In genomic region chr1:37719572-37720195, GRCh38 we compare ENCODE assay signal across 25 cellular contexts. TPM values are rescaled to one million over a fixed set of nuclear protein-coding genes. Genes with fewer than 3 reads are reported as not detected.
DNase-seq lines count a peak whose midpoint lies in the region; ATAC-seq, FAIRE-seq and TF ChIP-seq lines count a peak whose summit lies in the region.
"Had no signal": no experiment of that assay in that cellular context is flagged by ENCODE, and none has a peak within 500 bp of the region (broad histone marks: within the 10 kb centered on the region; RNA-seq: fewer than 3 reads in every experiment).

No MANE protein-coding gene starts in this region.

- H2BK20ac ChIP-seq in H1 (ENCODE audit: low read length): no peak overlapping the region

- no peak overlapping the region for H3K4me2 ChIP-seq in GM23248 (ENCODE audit: unreplicated experiment)
- H3K4me2 ChIP-seq in H1 (ENCODE audit: insufficient read depth in 1 of 2, low read depth in 2 of 2, low read length in 2 of 2): no peak overlapping the region
- H3K4me2 ChIP-seq in PC-3 (ENCODE audit: low read length): no peak overlapping the region
- H3K4me2 ChIP-seq: BLaER1 had no signal

- TF ChIP-seq RAD21 in H1 (IDR thresholded peaks at IDR 0.05 in 1 of 2, conservative IDR thresholded peaks at IDR 0.05 in 1 of 2; ENCODE audit: low read depth in 2 of 2, low read length in 2 of 2): no peak

- H3F3A ChIP-seq in GM23248 (ENCODE audit: insufficient read depth): no peaks in the 10 kb centered on the region
- no peaks in the 10 kb centered on the region for H3F3A ChIP-seq in PC-3 (ENCODE audit: low read length, unreplicated experiment)

- H3K9ac ChIP-seq in GM23248: no peak overlapping the region
- no peak overlapping the region for H3K9ac ChIP-seq in H1 (replicated peaks in 1 of 4; ENCODE audit: extremely low read depth in 1 of 4, low read depth in 3 of 4, low read length in 3 of 4)
- H3K9ac ChIP-seq in PC-3 (ENCODE audit: low read length): no peak overlapping the region
- H3K9ac ChIP-seq: BLaER1 had no signal

- H3K56ac ChIP-seq in H1 (replicated peaks; ENCODE audit: insufficient read length, low read depth, low read length): no peak overlapping the region

- peak overlapping the region; percentile 3; the same call in 1 of the 2 replicates for H4K8ac ChIP-seq in H1 (ENCODE audit: extremely low read depth, insufficient read depth, low read length)

- H2BK12ac ChIP-seq in H1 (ENCODE audit: low read depth, low read length): no peak overlapping the region

- H3K36me3 ChIP-seq in GM23248 (ENCODE audit: low read depth): no peaks in the 10 kb centered on the region
- H3K36me3 ChIP-seq in H1 (ENCODE audit: control insufficient read depth in 2 of 4, insufficient read depth in 4 of 4, low read length in 3 of 4): no peaks in the 10 kb centered on the region
- H3K36me3 ChIP-seq in PC-3 (ENCODE audit: low read depth, low read length): no peaks in the 10 kb centered on the region
- H3K36me3 ChIP-seq: BLaER1, MG63 had no signal

- no peak overlapping the region for H3K14ac ChIP-seq in H1 (ENCODE audit: insufficient read length)

- no peak overlapping the region for H3K18ac ChIP-seq in H1 (ENCODE audit: extremely low read depth, low read length)

- H3K4ac ChIP-seq in H1 (replicated peaks; ENCODE audit: insufficient read length, low read depth, low read length): no peak overlapping the region

- H3K4me3 ChIP-seq in GM23248 (no peak overlapping the region), H1 (ENCODE audit: extremely low read depth in 1 of 4, insufficient read depth in 2 of 4, low read depth in 3 of 4, low read length in 4 of 4) (no peak overlapping the region), PC-3 (ENCODE audit: low read length) (no peak overlapping the region)
- H3K4me3 ChIP-seq: BLaER1, MG63, SK-N-MC had no signal

- TF ChIP-seq CTCF in H1 (IDR thresholded peaks at IDR 0.05; ENCODE audit: control extremely low read depth in 1 of 3, insufficient read depth in 1 of 3, low read depth in 1 of 3, low read length in 3 of 3) (no peak), nephron progenitor cell (IDR thresholded peaks at IDR 0.05) (no peak), PC-3 (conservative IDR thresholded peaks at IDR 0.05; ENCODE audit: low read depth, low read length) (no peak)

- H3K79me2 ChIP-seq in GM23248 (ENCODE audit: insufficient read depth): no peaks in the 10 kb centered on the region
- no peaks in the 10 kb centered on the region for H3K79me2 ChIP-seq in H1 (ENCODE audit: control insufficient read depth in 1 of 2, insufficient read depth in 2 of 2, low read length in 2 of 2)
- H3K79me2 ChIP-seq in PC-3 (ENCODE audit: low read length): no peaks in the 10 kb centered on the region

- no TSS peak for BruUV-seq in PC-3 (replicated peaks; lab: Mats Ljungman, UMichigan)

- H2BK15ac ChIP-seq in H1 (ENCODE audit: low read length): no peak overlapping the region

- no peak overlapping the region for H2BK120ac ChIP-seq in H1 (replicated peaks; ENCODE audit: low read depth, low read length)

- H3K27ac ChIP-seq in GM23248 (no peak overlapping the region), H1 (ENCODE audit: low read depth, low read length) (no peak overlapping the region), PC-3 (ENCODE audit: low read length) (no peak overlapping the region)
- H3K27ac ChIP-seq: BLaER1, SK-N-MC had no signal

- H3K4me1 ChIP-seq in GM23248 (ENCODE audit: insufficient read depth) (no peaks in the 10 kb centered on the region), H1 (replicated peaks in 1 of 4; ENCODE audit: control insufficient read depth in 3 of 4, insufficient read depth in 4 of 4, low read length in 3 of 4) (peaks cover 0 to 7% (median 4%) of the 10 kb centered on the region in 4 experiments; a peak in 3 of 7 replicates), PC-3 (ENCODE audit: insufficient read depth, low read length) (no peaks in the 10 kb centered on the region)

- no peak for TF ChIP-seq POLR2A in H1 (IDR thresholded peaks at IDR 0.05; ENCODE audit: control extremely low read depth in 1 of 2, low read depth in 2 of 2, low read length in 2 of 2)

- H3K9me2 ChIP-seq in GM23248 (ENCODE audit: insufficient read depth): no peaks in the 10 kb centered on the region
- no peaks in the 10 kb centered on the region for H3K9me2 ChIP-seq in PC-3 (replicated peaks; ENCODE audit: low read length)

- no peak for TF ChIP-seq EP300 in H1 (IDR thresholded peaks at IDR 0.05; ENCODE audit: borderline replicate concordance in 1 of 2, low read depth in 2 of 2, low read length in 2 of 2)

- CTCF ChIA-PET in H1 (lab: Charles Lee; ENCODE audit: partially characterized antibody) (interaction anchor here (1.0 to 1.5 kb wide), 3 partner anchors 12 to 216 kb away, joined by 3 to 4 read pairs (median 3); partner anchors contain the start of gene EPHA10), PC-3 (lab: Charles Lee) (no interaction called here)

- in situ Hi-C loops in GM23248 (cut with MboI): no loop called here

- POLR2A ChIA-PET in H1 (lab: Charles Lee; ENCODE audit: partially characterized antibody) (interaction anchor here (1.4 to 2.8 kb wide), 3 partner anchors 10 to 12 kb away, joined by 3 to 11 read pairs (median 6); no protein-coding TSS in a partner anchor), PC-3 (lab: Charles Lee; ENCODE audit: unreplicated experiment) (no interaction called here)

- H3K9me3 Mint-ChIP-seq in nephron progenitor cell: no peaks in the 10 kb centered on the region
- H3K9me3 Mint-ChIP-seq: CD4-positive, CD25-positive, alpha-beta regulatory T cell had no signal

- H3K79me1 ChIP-seq in H1 (ENCODE audit: low read depth, low read length): no peaks in the 10 kb centered on the region

- intact Hi-C loops in PC-3 (cut with micrococcal nuclease): no loop called here

- H3K9me3 ChIP-seq in GM23248 (ENCODE audit: low read depth) (no peaks in the 10 kb centered on the region), H1 (ENCODE audit: insufficient read depth in 2 of 2, low read depth in 1 of 2, low read length in 1 of 2) (no peaks in the 10 kb centered on the region), PC-3 (ENCODE audit: low read length) (no peaks in the 10 kb centered on the region)
- H3K9me3 ChIP-seq: BLaER1, MG63 had no signal

- no peak overlapping the region for H2BK5ac ChIP-seq in H1 (ENCODE audit: low read depth, low read length)

- H3K27me3 ChIP-seq in GM23248 (replicated peaks; ENCODE audit: insufficient read depth) (no peaks in the 10 kb centered on the region), H1 (replicated peaks in 1 of 4; ENCODE audit: control insufficient read depth in 3 of 4, extremely low read depth in 1 of 4, insufficient read depth in 3 of 4, low read length in 3 of 4) (no peaks in the 10 kb centered on the region), PC-3 (ENCODE audit: low read length) (no peaks in the 10 kb centered on the region)
- H3K27me3 ChIP-seq: BLaER1, MG63 had no signal

- H3K27me3 Mint-ChIP-seq in nephron progenitor cell (ENCODE audit: low read depth, poor library complexity): peaks cover 22% of the 10 kb centered on the region
- H3K27me3 Mint-ChIP-seq: CD4-positive, CD25-positive, alpha-beta regulatory T cell had no signal

- H2AK5ac ChIP-seq in H1 (ENCODE audit: low read depth, low read length): no peak overlapping the region

- no peak overlapping the region for H4K91ac ChIP-seq in H1 (replicated peaks; ENCODE audit: insufficient read length, low read length)

- H3K23me2 ChIP-seq in H1 (ENCODE audit: low read depth, low read length): no peaks in the 10 kb centered on the region

- H3K23ac ChIP-seq in H1 (ENCODE audit: insufficient read length): no peak overlapping the region

- WGBS in GM23248 (ENCODE audit: low coverage in 1 of 2, low lambda C conversion rate in 2 of 2, missing lambda C conversion rate in 2 of 2), 2 experiments: 65 to 66% methylated on average over 13 of the region's 13 CpGs
- 90% methylated on average over 13 of the region's 13 CpGs; no CpG with 5 or more reads in 1 of the 2 experiments for whole genome bisulfite sequencing in H1 (ENCODE audit: extremely low coverage in 1 of 2, insufficient coverage in 1 of 2, insufficient read length in 1 of 2, insufficient replicate concordance in 2 of 2, low coverage in 1 of 2, low lambda C conversion rate in 2 of 2, missing lambda C conversion rate in 1 of 2), 2 experiments

- H3K27ac Mint-ChIP-seq in nephron progenitor cell: no peak overlapping the region
- H3K27ac Mint-ChIP-seq: CD4-positive, CD25-positive, alpha-beta regulatory T cell had no signal

- no peak overlapping the region for H4K5ac ChIP-seq in H1 (ENCODE audit: insufficient read length, low read depth, low read length)

- H4K20me1 ChIP-seq in GM23248 (ENCODE audit: insufficient read depth) (no peaks in the 10 kb centered on the region), H1 (replicated peaks in 1 of 2; ENCODE audit: control insufficient read depth in 1 of 2, insufficient read depth in 2 of 2, low read length in 2 of 2) (no peaks in the 10 kb centered on the region), PC-3 (ENCODE audit: low read length) (no peaks in the 10 kb centered on the region)
- H4K20me1 ChIP-seq: BLaER1 had no signal

- no peak for FAIRE-seq in H1 (lab: Jason Lieb, UNC)
- FAIRE-seq: GM19239, H54, HepG2, RCC 7860 had no signal

- H2AFZ ChIP-seq in GM23248 (no peak overlapping the region), H1 (ENCODE audit: low read length) (no peak overlapping the region), PC-3 (ENCODE audit: low read length) (no peak overlapping the region)

- H3K4me3 Mint-ChIP-seq in nephron progenitor cell: peak overlapping the region; percentile 16
- H3K4me3 Mint-ChIP-seq: CD4-positive, CD25-positive, alpha-beta regulatory T cell had no signal

- H3K36me3 Mint-ChIP-seq in nephron progenitor cell (ENCODE audit: low read depth): no peaks in the 10 kb centered on the region
- H3K36me3 Mint-ChIP-seq: CD4-positive, CD25-positive, alpha-beta regulatory T cell had no signal

- ATAC-seq in PC-3 (no peak), HG03039 (IDR thresholded peaks at IDR 0.05; ENCODE audit: unreplicated experiment) (no peak)
- ATAC-seq: HepG2 had no signal

- DNase-seq in GM23248: peak; percentile 49
- no peak for DNase-seq in H1 (ENCODE audit: low read depth in 1 of 2, low spot score in 2 of 2)
- DNase-seq in nephron progenitor cell: no peak
- DNase-seq in stromal cell of bone marrow (ENCODE audit: low read depth): peak; percentile 9
- DNase-seq in PC-3: no peak
- DNase-seq in medulla oblongata (ENCODE audit: extremely low spot score): no peak
- DNase-seq: 8988T; ACHN; CD4-positive, CD25-positive, alpha-beta regulatory T cell; KBM-7; MG63; NCI-H1105 treated with DMSO at 0.1 percent for 48 hours; NCI-H146; NCI-H1930; NCI-H510A; NCI-H69; OCI-M1; SIG-M5 had no signal

- H3K4me1 Mint-ChIP-seq in nephron progenitor cell: no peaks in the 10 kb centered on the region
- H3K4me1 Mint-ChIP-seq: CD4-positive, CD25-positive, alpha-beta regulatory T cell had no signal

RNA-seq across cellular contexts. Expression of gene CDCA8, which starts 27.4 kb away (rescaled TPM):
- 4.4 and 5.7 TPM in 2 replicates for total RNA-seq in GM23248 (2014; rRNA removed; shearing (Covaris generic))
- polyA plus RNA-seq in GM23248 (2016; fragmentation: Nextera tagmentation; extraction: Ambion mirVana): 15.4 and 16.6 TPM in 2 replicates
- 41.6 and 43.9 TPM in 2 replicates for total RNA-seq in H1 (2021; fragmentation: NEBNext Ultra II Directional; extraction: Animal tissue kit (Norgen Biotek cat#: 25700))
- polyA plus RNA-seq in H1 (2011; rRNA removed): 37.8 and 46.2 TPM in 2 replicates
- polyA plus RNA-seq in H1 (2011; cell fraction: cytosol; rRNA removed): 50.5 TPM
- 38.4 TPM for polyA plus RNA-seq in H1 (2011; cell fraction: nucleus; rRNA removed)
- 38.3 to 43.7 TPM (median 41.6 TPM) in 4 replicates for polyA plus RNA-seq in H1 (2012, experiment 1 of 2)
- 44.5 TPM for polyA plus RNA-seq in H1 (2012, experiment 2 of 2)
- 28.7 TPM for polyA plus RNA-seq in H1 (2013, experiment 1 of 2)
- polyA plus RNA-seq in H1 (2013, experiment 2 of 2): 30.0 TPM
- 44.2 and 53.1 TPM in 2 replicates for polyA minus RNA-seq in H1 (2011; rRNA and poly(A)+ RNA removed)
- polyA minus RNA-seq in H1 (2011; cell fraction: cytosol; rRNA and poly(A)+ RNA removed): 25.8 TPM
- 17.8 TPM for polyA minus RNA-seq in H1 (2011; cell fraction: nucleus; rRNA and poly(A)+ RNA removed)
- 30.1 and 31.8 TPM in 2 replicates for total RNA-seq in PC-3 (2014; rRNA removed)

RNA-seq across cellular contexts. Expression of gene EPHA10, which starts 45.2 kb away (rescaled TPM):
- not detected in 2 replicates for total RNA-seq in GM23248 (2014; rRNA removed; shearing (Covaris generic))
- polyA plus RNA-seq in GM23248 (2016; fragmentation: Nextera tagmentation; extraction: Ambion mirVana) (not detected in 2 replicates), H1 (2011; rRNA removed) (0.54 and 1.2 TPM in 2 replicates)
- total RNA-seq in H1 (2021; fragmentation: NEBNext Ultra II Directional; extraction: Animal tissue kit (Norgen Biotek cat#: 25700)): 1.0 and 1.5 TPM in 2 replicates
- polyA plus RNA-seq in H1 (2011; cell fraction: cytosol; rRNA removed): 2.0 TPM
- polyA plus RNA-seq in H1 (2011; cell fraction: nucleus; rRNA removed): 10.1 TPM
- polyA plus RNA-seq in H1 (2012, experiment 1 of 2): 1.0 to 1.6 TPM (median 1.1 TPM) in 4 replicates
- 0.35 TPM for polyA plus RNA-seq in H1 (2012, experiment 2 of 2)
- polyA plus RNA-seq in H1 (2013, experiment 1 of 2): 0.55 TPM
- polyA plus RNA-seq in H1 (2013, experiment 2 of 2): 0.42 TPM
- polyA minus RNA-seq in H1 (2011; rRNA and poly(A)+ RNA removed): 0.38 and 0.80 TPM in 2 replicates
- polyA minus RNA-seq in H1 (2011; cell fraction: cytosol; rRNA and poly(A)+ RNA removed): 0.44 TPM
- 2.2 TPM for polyA minus RNA-seq in H1 (2011; cell fraction: nucleus; rRNA and poly(A)+ RNA removed)
- 1.8 and 3.5 TPM in 2 replicates for total RNA-seq in PC-3 (2014; rRNA removed)
- total RNA-seq: CD4-positive, CD25-positive, alpha-beta regulatory T cell had no signal
- polyA plus RNA-seq: CD4-positive, CD25-positive, alpha-beta regulatory T cell had no signal

Comparison
In these comparisons a context has a peak if more than half of its experiments do, and no peak if none do; other contexts are left out.
1. DNase-seq: peak in GM23248 (single experiment) and stromal cell of bone marrow (single experiment); none in H1 (0 of 2), nephron progenitor cell (single experiment), PC-3 (single experiment) and medulla oblongata (single experiment).